In genomic region chr7:131035088-131035770, GRCh38 we compare ENCODE assay signal across 1 cellular context.
TF ChIP-seq lines count a peak whose summit lies in the region.

No MANE protein-coding gene starts in this region.

TF ChIP-seq in GM12878, 131 proteins besides CTCF, POLR2A, EP300 and RAD21 (continued from another document and continues in another):
- no peak for TF ChIP-seq IRF3 (IDR thresholded peaks at IDR 0.05)
- no peak for TF ChIP-seq PRDM15 (CRISPR knock-in tag; IDR thresholded peaks at IDR 0.05)
- no peak for TF ChIP-seq CREM (IDR thresholded peaks at IDR 0.05; ENCODE audit: low read depth)
- TF ChIP-seq POLR2AphosphoS5 (IDR thresholded peaks at IDR 0.05; ENCODE audit: low read length), result no peak
- no peak for TF ChIP-seq CEBPB (IDR thresholded peaks at IDR 0.05; ENCODE audit: borderline replicate concordance in 1 of 2, low read depth in 2 of 2, low read length in 2 of 2)
- TF ChIP-seq BRCA1 (IDR thresholded peaks at IDR 0.05; ENCODE audit: low read depth, low read length), result no peak
- TF ChIP-seq RAD51 (IDR thresholded peaks at IDR 0.05), result no peak
- TF ChIP-seq PAX5 (IDR thresholded peaks at IDR 0.05; ENCODE audit: borderline replicate concordance, low read depth, low read length), result 0 out of 2 replicates have a peak, but pooled peaks have one; percentile 21
- TF ChIP-seq ATF7 (IDR thresholded peaks at IDR 0.05; ENCODE audit: low read depth), result 0 out of 2 replicates have a peak, but pooled peaks have one; percentile 24
- no peak for TF ChIP-seq SMC3 (IDR thresholded peaks at IDR 0.05; ENCODE audit: borderline replicate concordance, low read length)
- 0 out of 2 replicates have a peak, but pooled peaks have one; percentile 36 for TF ChIP-seq MLLT1 (IDR thresholded peaks at IDR 0.05)
- TF ChIP-seq RFX5 (IDR thresholded peaks at IDR 0.05; ENCODE audit: low read depth, low read length), result no peak
- TF ChIP-seq ETV6 (conservative IDR thresholded peaks at IDR 0.05 in 1 of 2, IDR thresholded peaks at IDR 0.05 in 1 of 2; ENCODE audit: borderline replicate concordance in 1 of 2, low read depth in 1 of 2), result peak in 1 of 2 experiments; percentile 93; a peak in 2 of 4 replicates
- TF ChIP-seq ZNF592 (IDR thresholded peaks at IDR 0.05), result no peak
- no peak for TF ChIP-seq FOS (IDR thresholded peaks at IDR 0.05; ENCODE audit: borderline replicate concordance, extremely low read depth, insufficient read length)
- TF ChIP-seq ZBTB33 (IDR thresholded peaks at IDR 0.05), result no peak
- TF ChIP-seq SUPT20H (IDR thresholded peaks at IDR 0.05; ENCODE audit: borderline replicate concordance, control insufficient read depth, low read depth, low read length), result no peak
- no peak for TF ChIP-seq SUZ12 (IDR thresholded peaks at IDR 0.05; ENCODE audit: unreplicated experiment)
- TF ChIP-seq EED (IDR thresholded peaks at IDR 0.05; ENCODE audit: low read depth), result 0 out of 2 replicates have a peak, but pooled peaks have one; percentile 65
- TF ChIP-seq ZBTB40 (IDR thresholded peaks at IDR 0.05; ENCODE audit: borderline replicate concordance), result no peak
- no peak for TF ChIP-seq NRF1 (conservative IDR thresholded peaks at IDR 0.05; ENCODE audit: low read depth, low read length)
- TF ChIP-seq MYC (IDR thresholded peaks at IDR 0.05; ENCODE audit: insufficient read depth, insufficient read length, insufficient replicate concordance, low read length, severe bottlenecking), result no peak
- no peak for TF ChIP-seq BACH1 (IDR thresholded peaks at IDR 0.05; ENCODE audit: borderline replicate concordance)
- no peak for TF ChIP-seq E2F8 (IDR thresholded peaks at IDR 0.05; ENCODE audit: low read depth, partially characterized antibody)
- no peak for TF ChIP-seq SREBF1 (IDR thresholded peaks at IDR 0.05; ENCODE audit: low read length)
- no peak for TF ChIP-seq CEBPZ (IDR thresholded peaks at IDR 0.05; ENCODE audit: low read depth, low read length)
- TF ChIP-seq IKZF1 (conservative IDR thresholded peaks at IDR 0.05), result peak; percentile 66
- no peak for TF ChIP-seq CBX3 (IDR thresholded peaks at IDR 0.05; ENCODE audit: borderline replicate concordance, low read depth)
- no peak for TF ChIP-seq MEF2A (IDR thresholded peaks at IDR 0.05; ENCODE audit: insufficient read depth, low read depth, low read length)
- no peak for TF ChIP-seq TCF3 (IDR thresholded peaks at IDR 0.05; ENCODE audit: borderline replicate concordance, insufficient read depth, low read depth, low read length)
- no peak for TF ChIP-seq EZH2 (IDR thresholded peaks at IDR 0.05; ENCODE audit: borderline replicate concordance, control insufficient read depth, low read depth, low read length)
- TF ChIP-seq MTA2 (IDR thresholded peaks at IDR 0.05; ENCODE audit: low read depth), result no peak
- no peak for TF ChIP-seq CREB1 (IDR thresholded peaks at IDR 0.05; ENCODE audit: low read depth)
